ENCODE assay signal across 31 cellular contexts in genomic region chr5:135606431-135606830, GRCh38. TPM values are rescaled to one million over a fixed set of nuclear protein-coding genes. Genes with fewer than 3 reads are reported as not detected.
"Had no signal": no experiment of that assay in that cellular context is flagged by ENCODE, and none has a peak within 500 bp of the region (broad histone marks: within the 10 kb centered on the region; RNA-seq: fewer than 3 reads in every experiment).

No MANE protein-coding gene starts in this region.

- H3K27ac ChIP-seq: adrenal gland, body of pancreas, KMS-11, SJSA1 had no signal

- H3K4me1 Mint-ChIP-seq: activated CD4-positive, alpha-beta T cell treated with anti-CD3 and anti-CD28 coated beads, Interleukin-2, amount 10 ng/mL, durations not matched to agents 24 days and 14 days had no signal

- H3K4me1 ChIP-seq: adrenal gland, body of pancreas, breast epithelium, SJSA1 had no signal

- H3K4me3 ChIP-seq: adrenal gland, body of pancreas, breast epithelium, SJSA1 had no signal

- H3K9ac ChIP-seq: KMS-11, SK-N-SH had no signal

- DNase-seq: activated CD4-positive, alpha-beta T cell treated with anti-CD3 and anti-CD28 coated beads, Interleukin-2, amount 10 ng/mL, durations not matched to agents 24 days and 14 days; activated CD4-positive, alpha-beta T cell treated with anti-CD3 and anti-CD28 coated beads, Interleukin-2, amount 50 U/mL, for 4 hours; activated CD8-positive, alpha-beta T cell treated with anti-CD3 and anti-CD28 coated beads for 36 hours; activated gamma-delta T cell treated with Interleukin-2 at 50 U/mL for 16 hours; activated naive CD4-positive, alpha-beta T cell treated with anti-CD3 and anti-CD28 coated beads for 36 hours; activated T-cell treated with anti-CD3 and anti-CD28 coated beads for 4 hours; activated T-cell treated with anti-CD3 and anti-CD28 coated beads, Interleukin-2, amount 50 U/mL, for 4 hours; body of pancreas; MM.1S; MV-4-11; NCI-H1092 treated with DMSO at 0.1 percent for 48 hours; NCI-H1417; NCI-H146; NCI-H187 treated with DMSO at 0.1 percent for 48 hours; NCI-H2081; NCI-H345; NCI-H524 treated with DMSO at 0.1 percent for 48 hours; SHP77 treated with DMSO at 0.1 percent for 48 hours; SK-N-SH had no signal

- H3K9me3 Mint-ChIP-seq: activated CD4-positive, alpha-beta T cell treated with anti-CD3 and anti-CD28 coated beads, Interleukin-2, amount 10 ng/mL, durations not matched to agents 24 days and 14 days; activated CD8-positive, alpha-beta T cell treated with anti-CD3 and anti-CD28 coated beads for 36 hours; activated naive CD4-positive, alpha-beta T cell treated with anti-CD3 and anti-CD28 coated beads for 36 hours; activated naive CD4-positive, alpha-beta T cell treated with anti-CD3 and anti-CD28 coated beads, Interleukin-2, amount 50 U/mL, for 72 hours; activated T-cell treated with anti-CD3 and anti-CD28 coated beads, Interleukin-2, amount 50 U/mL, for 4 hours; activated T-helper 1 cell treated with anti-CD3 and anti-CD28 coated beads, Interleukin-12 subunit alpha, Interleukin-12 subunit beta, Interleukin-2, Interleukin-4 antibody, amounts not matched to agents 30 ng/mL and 10 ng/mL and 1 ng/mL, durations not matched to agents 14 hours and 24 hours and 36 hours; T-helper 1 cell treated with Interleukin-12 subunit alpha and Interleukin-12 subunit beta and Interleukin-4 antibody, amounts not matched to agents 30 μg/mL and 1 μg/mL, for 36 hours; T-helper 2 cell treated with Interferon-gamma antibody and Interleukin-4, amounts not matched to agents 5 μg/mL and 100 μg/mL, for 36 hours had no signal

- H3K36me3 Mint-ChIP-seq: activated naive CD4-positive, alpha-beta T cell treated with anti-CD3 and anti-CD28 coated beads, Interleukin-2, amount 50 U/mL, for 72 hours had no signal

- ATAC-seq: activated CD8-positive, alpha-beta T cell treated with anti-CD3 and anti-CD28 coated beads for 36 hours; activated naive CD4-positive, alpha-beta T cell treated with anti-CD3 and anti-CD28 coated beads, Interleukin-2, amount 50 U/mL, for 72 hours; activated T-cell treated with anti-CD3 and anti-CD28 coated beads, Interleukin-2, amount 50 U/mL, for 4 hours; body of pancreas; Panc1 had no signal

- H3K4me3 Mint-ChIP-seq: activated CD4-positive, alpha-beta T cell treated with anti-CD3 and anti-CD28 coated beads, Interleukin-2, amount 10 ng/mL, durations not matched to agents 24 days and 14 days; activated CD8-positive, alpha-beta T cell treated with anti-CD3 and anti-CD28 coated beads for 36 hours; activated naive CD4-positive, alpha-beta T cell treated with anti-CD3 and anti-CD28 coated beads for 36 hours; activated T-cell treated with anti-CD3 and anti-CD28 coated beads, Interleukin-2, amount 50 U/mL, for 4 hours; activated T-helper 1 cell treated with anti-CD3 and anti-CD28 coated beads, Interleukin-12 subunit alpha, Interleukin-12 subunit beta, Interleukin-2, Interleukin-4 antibody, amounts not matched to agents 30 ng/mL and 10 ng/mL and 1 ng/mL, durations not matched to agents 14 hours and 24 hours and 36 hours; T-helper 1 cell treated with Interleukin-12 subunit alpha and Interleukin-12 subunit beta and Interleukin-4 antibody, amounts not matched to agents 30 μg/mL and 1 μg/mL, for 36 hours; T-helper 2 cell treated with Interferon-gamma antibody and Interleukin-4, amounts not matched to agents 5 μg/mL and 100 μg/mL, for 36 hours had no signal

- H3K9me3 ChIP-seq: adrenal gland, body of pancreas, breast epithelium, SJSA1, SK-N-SH had no signal

- H3K27me3 ChIP-seq: adrenal gland, body of pancreas, breast epithelium, SJSA1 had no signal

- H3K36me3 ChIP-seq: adrenal gland, breast epithelium, SJSA1 had no signal

- H3K27ac Mint-ChIP-seq: activated CD4-positive, alpha-beta T cell treated with anti-CD3 and anti-CD28 coated beads, Interleukin-2, amount 10 ng/mL, durations not matched to agents 24 days and 14 days; activated CD8-positive, alpha-beta T cell treated with anti-CD3 and anti-CD28 coated beads for 36 hours; activated naive CD4-positive, alpha-beta T cell treated with anti-CD3 and anti-CD28 coated beads for 36 hours; activated naive CD4-positive, alpha-beta T cell treated with anti-CD3 and anti-CD28 coated beads, Interleukin-2, amount 50 U/mL, for 72 hours; activated T-helper 1 cell treated with anti-CD3 and anti-CD28 coated beads, Interleukin-12 subunit alpha, Interleukin-12 subunit beta, Interleukin-2, Interleukin-4 antibody, amounts not matched to agents 30 ng/mL and 10 ng/mL and 1 ng/mL, durations not matched to agents 14 hours and 24 hours and 36 hours; T-helper 1 cell treated with Interleukin-12 subunit alpha and Interleukin-12 subunit beta and Interleukin-4 antibody, amounts not matched to agents 30 μg/mL and 1 μg/mL, for 36 hours; T-helper 2 cell treated with Interferon-gamma antibody and Interleukin-4, amounts not matched to agents 5 μg/mL and 100 μg/mL, for 36 hours had no signal

RNA-seq across cellular contexts. Expression of gene CXCL14, which starts 27.6 kb away (rescaled TPM):
- total RNA-seq: activated CD4-positive, alpha-beta T cell treated with anti-CD3 and anti-CD28 coated beads, Interleukin-2, amount 10 ng/mL, durations not matched to agents 24 days and 14 days; activated CD8-positive, alpha-beta memory T cell treated with anti-CD3 and anti-CD28 coated beads for 36 hours; activated CD8-positive, alpha-beta T cell treated with anti-CD3 and anti-CD28 coated beads for 36 hours; activated naive CD4-positive, alpha-beta T cell treated with anti-CD3 and anti-CD28 coated beads for 36 hours; activated naive CD4-positive, alpha-beta T cell treated with anti-CD3 and anti-CD28 coated beads, Interleukin-2, amount 50 U/mL, for 72 hours; activated T-cell treated with anti-CD3 and anti-CD28 coated beads, Interleukin-2, amount 50 U/mL, for 4 hours; activated T-helper 1 cell treated with anti-CD3 and anti-CD28 coated beads, Interleukin-12 subunit alpha, Interleukin-12 subunit beta, Interleukin-2, Interleukin-4 antibody, amounts not matched to agents 30 ng/mL and 10 ng/mL and 1 ng/mL, durations not matched to agents 14 hours and 24 hours and 36 hours; LHCN-M2; RPMI7951 had no signal
